Comparison of ENCODE assay signal across 8 cellular contexts in genomic region chr14:102592969-102593840, GRCh38. TPM values are rescaled to one million over a fixed set of nuclear protein-coding genes. Genes with fewer than 3 reads are reported as not detected.
DNase-seq lines count a peak whose midpoint lies in the region; ATAC-seq, FAIRE-seq and TF ChIP-seq lines count a peak whose summit lies in the region.

No MANE protein-coding gene starts in this region.

- no peak; the same call in none of the 2 replicates for TF ChIP-seq CTCF in OCI-LY3 (IDR thresholded peaks at IDR 0.05; ENCODE audit: low read depth, low read length)
- TF ChIP-seq CTCF in neutrophil (IDR thresholded peaks at IDR 0.05), result peak; percentile 78
- peak in 2 of 3 experiments; percentile 14 to 20 for TF ChIP-seq CTCF in testis (IDR thresholded peaks at IDR 0.05)

- DNase-seq in DMS53 (lab: John Stamatoyannopoulos, UW) (peak; percentile 62), DMS53 treated with DMSO at 0.1 percent for 48 hours (lab: John Stamatoyannopoulos, UW; ENCODE audit: unreplicated experiment) (no peak), frontal cortex (ENCODE audit: low spot score in 2 of 2) (peak; percentile 54 to 67), testis (peak; percentile 57)
- DNase-seq in activated T-helper 9 cell treated with anti-CD3 and anti-CD28 coated beads, Interleukin-2, amount 50 U/mL, for 16 hours (ENCODE audit: low read depth), result peak; percentile 49

- H3K4me1 ChIP-seq in OCI-LY3 (ENCODE audit: low read length), result peaks cover 25% of the 10 kb centered on the region
- H3K4me1 ChIP-seq in neutrophil (ENCODE audit: control insufficient read depth in 1 of 2, insufficient read depth in 1 of 2, low read depth in 1 of 2, low read length in 1 of 2), result peaks cover 25 to 36% of the 10 kb centered on the region in 2 experiments
- H3K4me1 ChIP-seq in testis, result peaks cover 18% of the 10 kb centered on the region

- H3K9me3 ChIP-seq in OCI-LY3 (ENCODE audit: insufficient read depth, low read length) (no peaks in the 10 kb centered on the region), neutrophil (no peaks in the 10 kb centered on the region), testis (no peaks in the 10 kb centered on the region)

- H3K27me3 ChIP-seq in OCI-LY3 (ENCODE audit: low read depth, low read length), result no peaks in the 10 kb centered on the region
- no peaks in the 10 kb centered on the region for H3K27me3 ChIP-seq in neutrophil
- no peaks in the 10 kb centered on the region for H3K27me3 ChIP-seq in testis

- 0 to 1% methylated on average over 2 to 70 of the region's 95 CpGs for WGBS in testis, 2 donors

- peak; percentile 13 for ATAC-seq in HG02852 (IDR thresholded peaks at IDR 0.05; ENCODE audit: unreplicated experiment)

- no peak for FAIRE-seq in frontal cortex (lab: Jason Lieb, UNC)

- H3K27ac ChIP-seq in OCI-LY3 (ENCODE audit: low read length) (peak overlapping the region; percentile 62), neutrophil (peak overlapping the region; percentile 99), testis (peak overlapping the region; percentile 93 to 100)

- H3K4me3 ChIP-seq in OCI-LY3 (ENCODE audit: low read length), result peak overlapping the region; percentile 96
- H3K4me3 ChIP-seq in neutrophil (ENCODE audit: low read depth in 1 of 2, low read length in 1 of 2), result peak overlapping the region; percentile 89 to 99
- peak overlapping the region; percentile 86 to 97 for H3K4me3 ChIP-seq in testis

- intact Hi-C loops in testis (cut with DNase I; ENCODE audit: low total_unique reads), result no loop called here

- peak overlapping the region; percentile 76 for H3K4me2 ChIP-seq in OCI-LY3 (ENCODE audit: low read length)

- H2AFZ ChIP-seq in OCI-LY3 (ENCODE audit: low read depth, low read length), result no peak overlapping the region

- no peak for TF ChIP-seq POLR2A in testis (IDR thresholded peaks at IDR 0.05)

- peaks cover 32% of the 10 kb centered on the region for H3K79me2 ChIP-seq in OCI-LY3 (ENCODE audit: low read length)

- H3K36me3 ChIP-seq in OCI-LY3 (replicated peaks; ENCODE audit: low read depth, low read length), result no peaks in the 10 kb centered on the region
- peaks cover 5% of the 10 kb centered on the region for H3K36me3 ChIP-seq in neutrophil
- no peaks in the 10 kb centered on the region for H3K36me3 ChIP-seq in testis (ENCODE audit: low read depth, missing control alignments)

- peaks cover 18% of the 10 kb centered on the region for H4K20me1 ChIP-seq in OCI-LY3 (ENCODE audit: insufficient read depth, low read length)

- peak overlapping the region; percentile 75 for H3K9ac ChIP-seq in OCI-LY3 (ENCODE audit: low read length)

RNA-seq across cellular contexts. Expression of gene RCOR1, which starts 0.8 kb away (rescaled TPM):
- 7.3 TPM for total RNA-seq in frontal cortex
- 10 to 100 TPM; 33.9 to 37.8 TPM for total RNA-seq in testis
- 33.8 TPM for polyA plus RNA-seq in testis (ENCODE audit: insufficient read depth, low read depth, low replicate concordance)
